Comparison of ENCODE assay signal across 23 cellular contexts in genomic region chr6:137724495-137725211, GRCh38.
DNase-seq lines count a peak whose midpoint lies in the region; ATAC-seq and TF ChIP-seq lines count a peak whose summit lies in the region.
"Had no signal": no experiment of that assay in that cellular context is flagged by ENCODE, and none has a peak within 500 bp of the region (broad histone marks: within the 10 kb centered on the region; RNA-seq: fewer than 3 reads in every experiment).

No MANE protein-coding gene starts in this region.

- H4K8ac ChIP-seq in trophoblast cell (ENCODE audit: low read depth, low read length), result peak overlapping the region; percentile 1

- peaks cover 17% of the 10 kb centered on the region for H3K4me1 Mint-ChIP-seq in activated CD8-positive, alpha-beta memory T cell treated with anti-CD3 and anti-CD28 coated beads, Interleukin-2, amount 10 ng/mL, durations not matched to agents 7 days and 5 days

- peaks cover 11% of the 10 kb centered on the region for H3K79me1 ChIP-seq in trophoblast cell (ENCODE audit: low read length)

- peaks cover 14% of the 10 kb centered on the region for H3K36me3 Mint-ChIP-seq in activated CD8-positive, alpha-beta memory T cell treated with anti-CD3 and anti-CD28 coated beads, Interleukin-2, amount 10 ng/mL, durations not matched to agents 7 days and 5 days
- H3K36me3 Mint-ChIP-seq: activated CD4-positive, alpha-beta memory T cell treated with anti-CD3 and anti-CD28 coated beads for 36 hours; type B pancreatic cell had no signal

- H3K27me3 ChIP-seq in right atrium auricular region (no peaks in the 10 kb centered on the region), trophoblast cell (ENCODE audit: insufficient read depth, low read length) (no peaks in the 10 kb centered on the region)
- H3K27me3 ChIP-seq: BE2C, brain microvascular endothelial cell, esophagus muscularis mucosa had no signal

- peaks cover 10% of the 10 kb centered on the region for H3K27me3 Mint-ChIP-seq in activated CD8-positive, alpha-beta memory T cell treated with anti-CD3 and anti-CD28 coated beads, Interleukin-2, amount 10 ng/mL, durations not matched to agents 7 days and 5 days
- H3K27me3 Mint-ChIP-seq: type B pancreatic cell had no signal

- WGBS in trophoblast cell (ENCODE audit: extremely low coverage, insufficient coverage, insufficient read length), result no CpG with 5 or more reads among the region's 10 CpGs

- H3K4ac ChIP-seq in trophoblast cell (ENCODE audit: low read depth, low read length), result no peak overlapping the region

- peak; percentile 22 for ATAC-seq in Right ventricle myocardium superior (ENCODE audit: poor library complexity)
- ATAC-seq in activated CD8-positive, alpha-beta memory T cell treated with anti-CD3 and anti-CD28 coated beads, Interleukin-2, amount 10 ng/mL, durations not matched to agents 7 days and 5 days, result no peak
- ATAC-seq: effector memory CD8-positive, alpha-beta T cell; stimulated activated naive CD8-positive, alpha-beta T cell treated with anti-CD3 and anti-CD28 coated beads, Interleukin-15, amount 100 ng/mL, for 72 hours had no signal

- CTCF ChIA-PET in activated CD8-positive, alpha-beta memory T cell treated with anti-CD3 and anti-CD28 coated beads, Interleukin-2, amount 10 ng/mL, durations not matched to agents 7 days and 5 days (lab: Charles Lee), result no interaction called here

- H2AK5ac ChIP-seq in trophoblast cell (ENCODE audit: low read length), result peak overlapping the region; percentile 1

- no peak overlapping the region for H3K14ac ChIP-seq in trophoblast cell (ENCODE audit: low read length)

- H3K4me3 ChIP-seq in right atrium auricular region (no peak overlapping the region), trophoblast cell (ENCODE audit: low read depth, low read length) (no peak overlapping the region)
- H3K4me3 ChIP-seq: esophagus muscularis mucosa had no signal

- no peak overlapping the region for H3K4me3 Mint-ChIP-seq in activated CD8-positive, alpha-beta memory T cell treated with anti-CD3 and anti-CD28 coated beads, Interleukin-2, amount 10 ng/mL, durations not matched to agents 7 days and 5 days
- H3K4me3 Mint-ChIP-seq: activated CD4-positive, alpha-beta memory T cell treated with anti-CD3 and anti-CD28 coated beads for 36 hours; effector memory CD8-positive, alpha-beta T cell; HFFc6; neural crest cell; stimulated activated naive CD8-positive, alpha-beta T cell treated with anti-CD3 and anti-CD28 coated beads, Interleukin-15, amount 100 ng/mL, for 72 hours; type B pancreatic cell had no signal

- TF ChIP-seq CTCF in right atrium auricular region (IDR thresholded peaks at IDR 0.05), result no peak

- H3K9me3 Mint-ChIP-seq in activated CD8-positive, alpha-beta memory T cell treated with anti-CD3 and anti-CD28 coated beads, Interleukin-2, amount 10 ng/mL, durations not matched to agents 7 days and 5 days (ENCODE audit: low read depth), result no peaks in the 10 kb centered on the region
- H3K9me3 Mint-ChIP-seq: activated CD4-positive, alpha-beta memory T cell treated with anti-CD3 and anti-CD28 coated beads for 36 hours; effector memory CD8-positive, alpha-beta T cell; HFFc6; stimulated activated naive CD8-positive, alpha-beta T cell treated with anti-CD3 and anti-CD28 coated beads, Interleukin-15, amount 100 ng/mL, for 72 hours; type B pancreatic cell had no signal

- H2AFZ ChIP-seq in trophoblast cell (ENCODE audit: insufficient read depth, low read length, poor library complexity), result no peak overlapping the region

- no peak overlapping the region for H3K27ac ChIP-seq in right atrium auricular region
- H3K27ac ChIP-seq in trophoblast cell (ENCODE audit: low read depth, low read length), result no peak overlapping the region
- H3K27ac ChIP-seq: brain microvascular endothelial cell, esophagus muscularis mucosa had no signal

- H2BK5ac ChIP-seq in trophoblast cell (ENCODE audit: low read depth, low read length, poor library complexity), result no peak overlapping the region

- peaks cover 1% of the 10 kb centered on the region for H3K79me2 ChIP-seq in trophoblast cell (ENCODE audit: control insufficient read depth, insufficient read depth, low read length, poor library complexity)

- no peak overlapping the region for H3K9ac ChIP-seq in trophoblast cell (ENCODE audit: low read length)

- H3K27ac Mint-ChIP-seq in activated CD8-positive, alpha-beta memory T cell treated with anti-CD3 and anti-CD28 coated beads, Interleukin-2, amount 10 ng/mL, durations not matched to agents 7 days and 5 days, result no peak overlapping the region
- H3K27ac Mint-ChIP-seq: effector memory CD8-positive, alpha-beta T cell; HFFc6; progenitor cell of endocrine pancreas; stimulated activated naive CD8-positive, alpha-beta T cell treated with anti-CD3 and anti-CD28 coated beads, Interleukin-15, amount 100 ng/mL, for 72 hours; type B pancreatic cell had no signal

- H3K4me2 ChIP-seq in trophoblast cell (ENCODE audit: low read length), result no peak overlapping the region

- H2BK120ac ChIP-seq in trophoblast cell (ENCODE audit: insufficient read depth, low read length, poor library complexity), result peak overlapping the region; percentile 2

- intact Hi-C loops in Right ventricle myocardium superior (cut with DNase I), result no loop called here
- intact Hi-C loops in cardiac septum (cut with DNase I), result no loop called here

- H3K18ac ChIP-seq in trophoblast cell (ENCODE audit: low read length), result no peak overlapping the region

- no peak overlapping the region for H2BK12ac ChIP-seq in trophoblast cell (ENCODE audit: low read length)

- H3K9me3 ChIP-seq in right atrium auricular region (no peaks in the 10 kb centered on the region), trophoblast cell (ENCODE audit: insufficient read depth, low read depth, low read length) (no peaks in the 10 kb centered on the region)
- H3K9me3 ChIP-seq: BE2C, esophagus muscularis mucosa had no signal

- H3K23ac ChIP-seq in trophoblast cell (ENCODE audit: low read length), result no peak overlapping the region

- no peak overlapping the region for H4K12ac ChIP-seq in trophoblast cell (ENCODE audit: low read depth, low read length)

- H4K91ac ChIP-seq in trophoblast cell (ENCODE audit: low read depth, low read length), result no peak overlapping the region

- H3K36me3 ChIP-seq in right atrium auricular region, result no peaks in the 10 kb centered on the region
- no peaks in the 10 kb centered on the region for H3K36me3 ChIP-seq in trophoblast cell (ENCODE audit: control insufficient read depth in 1 of 2, insufficient read depth in 2 of 2, low read length in 2 of 2)
- H3K36me3 ChIP-seq: BE2C, brain microvascular endothelial cell, esophagus muscularis mucosa had no signal

- H3K4me1 ChIP-seq in right atrium auricular region (peaks cover 0 to 11% of the 10 kb centered on the region in 2 donors), trophoblast cell (ENCODE audit: control insufficient read depth in 1 of 2, insufficient read depth in 2 of 2, low read length in 2 of 2) (peaks cover 10 to 14% of the 10 kb centered on the region in 2 experiments)
- H3K4me1 ChIP-seq: BE2C had no signal

- DNase-seq in Right ventricle myocardium superior (peak; percentile 66), cardiac septum (ENCODE audit: low spot score) (no peak), right atrium auricular region (ENCODE audit: low spot score) (peak; percentile 74), trophoblast cell (peak; percentile 71 to 73), RKO (ENCODE audit: low spot score) (no peak), iPS-NIHi11 (ENCODE audit: low spot score) (no peak)
- no peak for DNase-seq in activated CD4-positive, alpha-beta T cell treated with anti-CD3 and anti-CD28 coated beads for 1 hour
- no peak for DNase-seq in activated CD8-positive, alpha-beta memory T cell treated with anti-CD3 and anti-CD28 coated beads, Interleukin-2, amount 10 ng/mL, durations not matched to agents 7 days and 5 days
- DNase-seq: activated CD4-positive, alpha-beta memory T cell treated with anti-CD3 and anti-CD28 coated beads for 36 hours; activated CD4-positive, CD25-positive, alpha-beta regulatory T cell; activated gamma-delta T cell treated with Interleukin-2 at 50 U/mL for 16 hours; BE2C; brain microvascular endothelial cell; effector memory CD8-positive, alpha-beta T cell; HFFc6; NCI-H1417 treated with DMSO at 0.1 percent for 48 hours; stimulated activated CD4-positive, alpha-beta T cell treated with anti-CD3 and anti-CD28 coated beads, Interleukin-12 subunit alpha, Interleukin-12 subunit beta, amount 100 ng/mL, for 4 hours; stimulated activated CD4-positive, alpha-beta T cell treated with anti-CD3 and anti-CD28 coated beads, Interleukin-4, amount 100 ng/mL, for 4 hours; stimulated activated naive CD8-positive, alpha-beta T cell treated with anti-CD3 and anti-CD28 coated beads, Interleukin-15, amount 100 ng/mL, for 72 hours had no signal

Comparison
In these comparisons a context has a peak if more than half of its experiments do, and no peak if none do; other contexts are left out.
1. DNase-seq: peak in Right ventricle myocardium superior (single experiment), right atrium auricular region (single experiment) and trophoblast cell (2 of 2); none in cardiac septum (single experiment), activated CD4-positive, alpha-beta T cell treated with anti-CD3 and anti-CD28 coated beads for 1 hour (single experiment), RKO (single experiment), iPS-NIHi11 (single experiment) and activated CD8-positive, alpha-beta memory T cell treated with anti-CD3 and anti-CD28 coated beads, Interleukin-2, amount 10 ng/mL, durations not matched to agents 7 days and 5 days (single experiment).